Comparison of ENCODE assay signal across 7 cellular contexts in genomic region chr7:36986429-36987362, GRCh38.
DNase-seq lines count a peak whose midpoint lies in the region; ATAC-seq and TF ChIP-seq lines count a peak whose summit lies in the region.

No MANE protein-coding gene starts in this region.

- peak; percentile 49 for DNase-seq in HuH-7.5 (ENCODE audit: low spot score)
- peak; percentile 47 to 56 for DNase-seq in SJSA1 (ENCODE audit: low read depth in 1 of 2, low spot score in 2 of 2)
- peak; percentile 62 for DNase-seq in activated naive CD8-positive, alpha-beta T cell treated with anti-CD3 and anti-CD28 coated beads, Interleukin-2, amount 10 ng/mL, durations not matched to agents 7 days and 5 days
- peak; percentile 54 to 58 for DNase-seq in cardiac muscle cell (ENCODE audit: low read depth in 1 of 2, low spot score in 1 of 2)
- DNase-seq in prostate gland (ENCODE audit: low spot score) = peak; percentile 14

- ATAC-seq in activated naive CD8-positive, alpha-beta T cell treated with anti-CD3 and anti-CD28 coated beads, Interleukin-2, amount 10 ng/mL, durations not matched to agents 7 days and 5 days (ENCODE audit: low read depth) = peak; percentile 45
- ATAC-seq in HG03432 (IDR thresholded peaks at IDR 0.05; ENCODE audit: unreplicated experiment) = no peak

- no peak overlapping the region for H3K4me3 Mint-ChIP-seq in activated naive CD8-positive, alpha-beta T cell treated with anti-CD3 and anti-CD28 coated beads, Interleukin-2, amount 10 ng/mL, durations not matched to agents 7 days and 5 days

- H3K4me1 ChIP-seq in SJSA1 (replicated peaks) (no peaks in the 10 kb centered on the region), cardiac muscle cell (ENCODE audit: low read depth) (peaks cover 28% of the 10 kb centered on the region), prostate gland (replicated peaks) (no peaks in the 10 kb centered on the region)

- peaks cover 8% of the 10 kb centered on the region for H3K36me3 Mint-ChIP-seq in activated naive CD8-positive, alpha-beta T cell treated with anti-CD3 and anti-CD28 coated beads, Interleukin-2, amount 10 ng/mL, durations not matched to agents 7 days and 5 days

- H3K27ac Mint-ChIP-seq in activated naive CD8-positive, alpha-beta T cell treated with anti-CD3 and anti-CD28 coated beads, Interleukin-2, amount 10 ng/mL, durations not matched to agents 7 days and 5 days = no peak overlapping the region

- POLR2A ChIA-PET in activated naive CD8-positive, alpha-beta T cell treated with anti-CD3 and anti-CD28 coated beads, Interleukin-2, amount 10 ng/mL, durations not matched to agents 7 days and 5 days (lab: Charles Lee) = no interaction called here

- H3K4me3 ChIP-seq in SJSA1 (no peak overlapping the region), cardiac muscle cell (no peak overlapping the region), prostate gland (no peak overlapping the region)

- peaks cover under 1% of the 10 kb centered on the region for H3K9me3 Mint-ChIP-seq in activated naive CD8-positive, alpha-beta T cell treated with anti-CD3 and anti-CD28 coated beads, Interleukin-2, amount 10 ng/mL, durations not matched to agents 7 days and 5 days

- H3K27ac ChIP-seq in SJSA1 (no peak overlapping the region), cardiac muscle cell (no peak overlapping the region), prostate gland (no peak overlapping the region)

- 43% methylated on average over 14 of the region's 14 CpGs for WGBS in prostate gland

- no peaks in the 10 kb centered on the region for H3K36me3 ChIP-seq in SJSA1
- no peaks in the 10 kb centered on the region for H3K36me3 ChIP-seq in cardiac muscle cell
- H3K36me3 ChIP-seq in prostate gland = no peaks in the 10 kb centered on the region

- no peaks in the 10 kb centered on the region for H3K27me3 Mint-ChIP-seq in activated naive CD8-positive, alpha-beta T cell treated with anti-CD3 and anti-CD28 coated beads, Interleukin-2, amount 10 ng/mL, durations not matched to agents 7 days and 5 days

- H3K27me3 ChIP-seq in SJSA1 (replicated peaks) = peaks cover 24% of the 10 kb centered on the region
- H3K27me3 ChIP-seq in cardiac muscle cell = no peaks in the 10 kb centered on the region
- H3K27me3 ChIP-seq in prostate gland (replicated peaks; ENCODE audit: insufficient read depth) = no peaks in the 10 kb centered on the region

- intact Hi-C loops in prostate gland (cut with DNase I) = no loop called here

- no peak for TF ChIP-seq POLR2A in prostate gland (IDR thresholded peaks at IDR 0.05)

- H3K9me3 ChIP-seq in SJSA1 (replicated peaks) (no peaks in the 10 kb centered on the region), cardiac muscle cell (ENCODE audit: low read depth) (no peaks in the 10 kb centered on the region), prostate gland (no peaks in the 10 kb centered on the region)

- H3K4me1 Mint-ChIP-seq in activated naive CD8-positive, alpha-beta T cell treated with anti-CD3 and anti-CD28 coated beads, Interleukin-2, amount 10 ng/mL, durations not matched to agents 7 days and 5 days = peaks cover 15% of the 10 kb centered on the region

- peak; percentile 92 for TF ChIP-seq CTCF in GM12872 (IDR thresholded peaks at IDR 0.05; ENCODE audit: insufficient read depth, low read depth, low read length)
- TF ChIP-seq CTCF in cardiac muscle cell (IDR thresholded peaks at IDR 0.05; ENCODE audit: low read depth, low read length) = peak; percentile 93
- peak in 3 of 4 experiments; percentile 62 to 80 (median 64) for TF ChIP-seq CTCF in prostate gland (IDR thresholded peaks at IDR 0.05)
